ENCODE assay signal across 1 cellular context in the genomic region with DNA sequence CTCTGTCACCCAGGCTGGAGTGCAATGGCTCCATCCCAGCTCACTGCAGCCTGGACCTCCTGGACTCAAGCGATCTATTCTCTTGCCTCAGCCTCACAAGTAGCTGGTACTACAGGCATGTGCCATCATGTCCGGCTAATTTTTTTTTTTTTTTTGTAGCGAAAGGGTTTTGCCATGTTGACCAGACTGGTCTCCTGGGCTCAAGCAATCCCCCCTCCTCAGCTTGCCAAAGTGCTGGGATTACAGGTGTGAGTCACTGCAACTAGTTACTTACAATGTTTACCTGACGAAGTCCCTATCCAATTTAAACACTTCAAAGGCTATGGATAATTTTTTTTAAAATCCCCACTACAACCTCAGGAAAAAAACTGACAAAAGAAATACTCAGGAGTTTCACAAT.
TF ChIP-seq lines count a peak whose summit lies in the region.

No MANE protein-coding gene starts in this region.

TF ChIP-seq in endothelial cell of umbilical vein, 7 proteins besides CTCF, POLR2A, EP300 and RAD21:
- TF ChIP-seq POLR2AphosphoS5 (IDR thresholded peaks at IDR 0.05; ENCODE audit: insufficient read depth, low read depth, low read length) (no peak), MAX (IDR thresholded peaks at IDR 0.05; ENCODE audit: insufficient read depth, insufficient read length) (no peak), GATA2 (IDR thresholded peaks at IDR 0.05; ENCODE audit: insufficient read depth, insufficient read length, low read depth, low read length) (no peak)
